In genomic region chr6:47358440-47359225, GRCh38 we compare ENCODE assay signal across 16 cellular contexts. TPM values are rescaled to one million over a fixed set of nuclear protein-coding genes. Genes with fewer than 3 reads are reported as not detected.
A peak's percentile ranks its signal among the peaks of the same experiment; 100 is the strongest.
DNase-seq lines count a peak whose midpoint lies in the region; ATAC-seq lines count a peak whose summit lies in the region.
"Had no signal": no experiment of that assay in that cellular context is flagged by ENCODE, and none has a peak within 500 bp of the region (broad histone marks: within the 10 kb centered on the region; RNA-seq: fewer than 3 reads in every experiment).

No MANE protein-coding gene starts in this region.

- H3K9me3 Mint-ChIP-seq in activated T-helper 1 cell treated with anti-CD3 and anti-CD28 coated beads, Interleukin-12 subunit alpha, Interleukin-12 subunit beta, Interleukin-2, Interleukin-4 antibody, amounts not matched to agents 30 ng/mL and 10 ng/mL and 1 ng/mL, durations not matched to agents 14 hours and 24 hours and 36 hours: no peaks in the 10 kb centered on the region
- H3K9me3 Mint-ChIP-seq: central memory CD8-positive, alpha-beta T cell had no signal

- DNase-seq in COLO668 (lab: John Stamatoyannopoulos, UW; ENCODE audit: unreplicated experiment) (peak; percentile 2), NCI-H774 (lab: John Stamatoyannopoulos, UW) (peak; percentile 48), anterior cingulate cortex (lab: John Stamatoyannopoulos, UW) (no peak)
- DNase-seq in activated T-helper 1 cell treated with anti-CD3 and anti-CD28 coated beads, Interleukin-12 subunit alpha, Interleukin-12 subunit beta, Interleukin-2, Interleukin-4 antibody, amounts not matched to agents 30 ng/mL and 10 ng/mL and 1 ng/mL, durations not matched to agents 14 hours and 24 hours and 36 hours (ENCODE audit: low spot score): no peak
- no peak for DNase-seq in activated T-cell treated with anti-CD3 and anti-CD28 coated beads, Interleukin-2, amount 50 U/mL, for 48 hours
- DNase-seq: activated CD8-positive, alpha-beta memory T cell treated with anti-CD3 and anti-CD28 coated beads, Interleukin-2, amount 50 U/mL, for 4 hours; COR-L47; kidney glomerular epithelial cell; PC-3; transverse colon had no signal

- H3K4me1 Mint-ChIP-seq in activated T-helper 1 cell treated with anti-CD3 and anti-CD28 coated beads, Interleukin-12 subunit alpha, Interleukin-12 subunit beta, Interleukin-2, Interleukin-4 antibody, amounts not matched to agents 30 ng/mL and 10 ng/mL and 1 ng/mL, durations not matched to agents 14 hours and 24 hours and 36 hours (ENCODE audit: low read depth): no peaks in the 10 kb centered on the region
- H3K4me1 Mint-ChIP-seq: central memory CD8-positive, alpha-beta T cell had no signal

- H3K36me3 Mint-ChIP-seq in activated T-helper 1 cell treated with anti-CD3 and anti-CD28 coated beads, Interleukin-12 subunit alpha, Interleukin-12 subunit beta, Interleukin-2, Interleukin-4 antibody, amounts not matched to agents 30 ng/mL and 10 ng/mL and 1 ng/mL, durations not matched to agents 14 hours and 24 hours and 36 hours (ENCODE audit: low read depth): no peaks in the 10 kb centered on the region
- H3K36me3 Mint-ChIP-seq: activated naive CD8-positive, alpha-beta T cell had no signal

- H3K27me3 Mint-ChIP-seq in activated T-helper 1 cell treated with anti-CD3 and anti-CD28 coated beads, Interleukin-12 subunit alpha, Interleukin-12 subunit beta, Interleukin-2, Interleukin-4 antibody, amounts not matched to agents 30 ng/mL and 10 ng/mL and 1 ng/mL, durations not matched to agents 14 hours and 24 hours and 36 hours (ENCODE audit: insufficient read depth): peaks cover 5% of the 10 kb centered on the region

- intact Hi-C loops in activated T-helper 1 cell treated with anti-CD3 and anti-CD28 coated beads, Interleukin-12 subunit alpha, Interleukin-12 subunit beta, Interleukin-2, Interleukin-4 antibody, amounts not matched to agents 30 ng/mL and 10 ng/mL and 1 ng/mL, durations not matched to agents 14 hours and 24 hours and 36 hours (cut with micrococcal nuclease): no loop called here

- peak; percentile 36 for ATAC-seq in GM19452 (IDR thresholded peaks at IDR 0.05; ENCODE audit: unreplicated experiment)
- ATAC-seq in HG02943 (IDR thresholded peaks at IDR 0.05; ENCODE audit: low read depth, unreplicated experiment): peak; percentile 51
- ATAC-seq in HG03521 (IDR thresholded peaks at IDR 0.05; ENCODE audit: unreplicated experiment): no peak
- ATAC-seq: activated CD4-positive, CD25-positive, alpha-beta regulatory T cell treated with anti-CD3 and anti-CD28 coated beads, Interleukin-2, amount 50 U/mL, for 24 hours; PC-3 had no signal

- H3K4me3 Mint-ChIP-seq in activated T-helper 1 cell treated with anti-CD3 and anti-CD28 coated beads, Interleukin-12 subunit alpha, Interleukin-12 subunit beta, Interleukin-2, Interleukin-4 antibody, amounts not matched to agents 30 ng/mL and 10 ng/mL and 1 ng/mL, durations not matched to agents 14 hours and 24 hours and 36 hours: no peak overlapping the region
- H3K4me3 Mint-ChIP-seq: activated naive CD8-positive, alpha-beta T cell; central memory CD8-positive, alpha-beta T cell had no signal

- no peak overlapping the region for H3K27ac Mint-ChIP-seq in activated T-helper 1 cell treated with anti-CD3 and anti-CD28 coated beads, Interleukin-12 subunit alpha, Interleukin-12 subunit beta, Interleukin-2, Interleukin-4 antibody, amounts not matched to agents 30 ng/mL and 10 ng/mL and 1 ng/mL, durations not matched to agents 14 hours and 24 hours and 36 hours
- H3K27ac Mint-ChIP-seq: activated naive CD8-positive, alpha-beta T cell had no signal

RNA-seq across cellular contexts. Expression of gene TNFRSF21, which starts 48.9 kb away (rescaled TPM):
- 3.5 and 4.2 TPM in 2 replicates for total RNA-seq in activated T-helper 1 cell treated with anti-CD3 and anti-CD28 coated beads, Interleukin-12 subunit alpha, Interleukin-12 subunit beta, Interleukin-2, Interleukin-4 antibody, amounts not matched to agents 30 ng/mL and 10 ng/mL and 1 ng/mL, durations not matched to agents 14 hours and 24 hours and 36 hours

Comparison
In these comparisons a context has a peak if more than half of its experiments do, and no peak if none do; other contexts are left out.
1. DNase-seq: peak in COLO668 (single experiment) and NCI-H774 (single experiment); none in activated T-helper 1 cell treated with anti-CD3 and anti-CD28 coated beads, Interleukin-12 subunit alpha, Interleukin-12 subunit beta, Interleukin-2, Interleukin-4 antibody, amounts not matched to agents 30 ng/mL and 10 ng/mL and 1 ng/mL, durations not matched to agents 14 hours and 24 hours and 36 hours (single experiment), activated T-cell treated with anti-CD3 and anti-CD28 coated beads, Interleukin-2, amount 50 U/mL, for 48 hours (0 of 2) and anterior cingulate cortex (0 of 58).